ENCODE assay signal across 12 cellular contexts in genomic region chr2:166610180-166610919, GRCh38.
DNase-seq lines count a peak whose midpoint lies in the region; ATAC-seq and TF ChIP-seq lines count a peak whose summit lies in the region.
"Had no signal": no experiment of that assay in that cellular context is flagged by ENCODE, and none has a peak within 500 bp of the region (broad histone marks: within the 10 kb centered on the region; RNA-seq: fewer than 3 reads in every experiment).

No MANE protein-coding gene starts in this region.

- H3K27me3 ChIP-seq in heart right ventricle: no peaks in the 10 kb centered on the region

- no peak overlapping the region for H3K4me3 Mint-ChIP-seq in activated CD8-positive, alpha-beta memory T cell treated with anti-CD3 and anti-CD28 coated beads, Interleukin-2, amount 10 ng/mL, durations not matched to agents 7 days and 5 days

- H3K36me3 Mint-ChIP-seq in activated CD8-positive, alpha-beta memory T cell treated with anti-CD3 and anti-CD28 coated beads, Interleukin-2, amount 10 ng/mL, durations not matched to agents 7 days and 5 days: no peaks in the 10 kb centered on the region

- no peaks in the 10 kb centered on the region for H3K9me3 ChIP-seq in heart right ventricle

- peaks cover 7% of the 10 kb centered on the region for H3K27me3 Mint-ChIP-seq in activated CD8-positive, alpha-beta memory T cell treated with anti-CD3 and anti-CD28 coated beads, Interleukin-2, amount 10 ng/mL, durations not matched to agents 7 days and 5 days

- no peak for TF ChIP-seq CTCF in heart right ventricle (IDR thresholded peaks at IDR 0.05)

- H3K4me1 ChIP-seq in heart right ventricle: no peaks in the 10 kb centered on the region

- no peaks in the 10 kb centered on the region for H3K4me1 Mint-ChIP-seq in activated CD8-positive, alpha-beta memory T cell treated with anti-CD3 and anti-CD28 coated beads, Interleukin-2, amount 10 ng/mL, durations not matched to agents 7 days and 5 days

- DNase-seq in EH (ENCODE audit: low read depth) (peak; percentile 17), NCI-H69 (lab: John Stamatoyannopoulos, UW) (peak; percentile 9), heart right ventricle (peak in 1 of 2 donors; percentile 11), renal cortical epithelial cell (ENCODE audit: low read depth) (peak; percentile 72), GF-D8 (lab: John Stamatoyannopoulos, UW) (no peak)
- no peak for DNase-seq in activated CD8-positive, alpha-beta memory T cell treated with anti-CD3 and anti-CD28 coated beads, Interleukin-2, amount 10 ng/mL, durations not matched to agents 7 days and 5 days
- DNase-seq: DMS79 treated with DMSO at 0.1 percent for 48 hours, erythroblast, NCI-H82, T1000 had no signal

- CTCF ChIA-PET in activated CD8-positive, alpha-beta memory T cell treated with anti-CD3 and anti-CD28 coated beads, Interleukin-2, amount 10 ng/mL, durations not matched to agents 7 days and 5 days (lab: Charles Lee): no interaction called here

- no peaks in the 10 kb centered on the region for H3K36me3 ChIP-seq in heart right ventricle

- 31 to 50% methylated on average over 28 of the region's 28 CpGs for WGBS in heart right ventricle, 2 donors

- peak in 5 of 8 donors; percentile 28 to 87 (median 46) for ATAC-seq in heart right ventricle
- ATAC-seq in activated CD8-positive, alpha-beta memory T cell treated with anti-CD3 and anti-CD28 coated beads, Interleukin-2, amount 10 ng/mL, durations not matched to agents 7 days and 5 days: no peak
- ATAC-seq in HG03469 (IDR thresholded peaks at IDR 0.05; ENCODE audit: unreplicated experiment): no peak
- ATAC-seq in HG03432 (IDR thresholded peaks at IDR 0.05; ENCODE audit: unreplicated experiment): no peak

- intact Hi-C loops in heart right ventricle (cut with DNase I): no loop called here

- H3K9me3 Mint-ChIP-seq in activated CD8-positive, alpha-beta memory T cell treated with anti-CD3 and anti-CD28 coated beads, Interleukin-2, amount 10 ng/mL, durations not matched to agents 7 days and 5 days (ENCODE audit: low read depth): no peaks in the 10 kb centered on the region

- H3K27ac ChIP-seq in heart right ventricle: no peak overlapping the region

- peak overlapping the region in 3 of 10 donors; percentile 23 to 44 (median 24) for H3K4me3 ChIP-seq in heart right ventricle

- H3K27ac Mint-ChIP-seq in activated CD8-positive, alpha-beta memory T cell treated with anti-CD3 and anti-CD28 coated beads, Interleukin-2, amount 10 ng/mL, durations not matched to agents 7 days and 5 days: no peak overlapping the region

Comparison
In these comparisons a context has a peak if more than half of its experiments do, and no peak if none do; other contexts are left out.
1. DNase-seq: peak in EH (single experiment), NCI-H69 (single experiment) and renal cortical epithelial cell (single experiment); none in activated CD8-positive, alpha-beta memory T cell treated with anti-CD3 and anti-CD28 coated beads, Interleukin-2, amount 10 ng/mL, durations not matched to agents 7 days and 5 days (single experiment) and GF-D8 (single experiment).
2. ATAC-seq: peak in heart right ventricle (5 of 8); none in activated CD8-positive, alpha-beta memory T cell treated with anti-CD3 and anti-CD28 coated beads, Interleukin-2, amount 10 ng/mL, durations not matched to agents 7 days and 5 days (single experiment), HG03469 (single experiment) and HG03432 (single experiment).